In genomic region chr11:66007201-66007634, GRCh38 we compare ENCODE assay signal across 17 cellular contexts. TPM values are rescaled to one million over a fixed set of nuclear protein-coding genes. Genes with fewer than 3 reads are reported as not detected.
DNase-seq lines count a peak whose midpoint lies in the region; ATAC-seq, FAIRE-seq and TF ChIP-seq lines count a peak whose summit lies in the region.
"Had no signal": no experiment of that assay in that cellular context is flagged by ENCODE, and none has a peak within 500 bp of the region (broad histone marks: within the 10 kb centered on the region; RNA-seq: fewer than 3 reads in every experiment).

No MANE protein-coding gene starts in this region.

- intact Hi-C loops in adrenal gland (cut with DNase I), result no loop called here

- no peak overlapping the region for H2AFZ ChIP-seq in trophoblast cell (ENCODE audit: insufficient read depth, low read length, poor library complexity)

- H3K79me2 ChIP-seq in trophoblast cell (ENCODE audit: control insufficient read depth, insufficient read depth, low read length, poor library complexity), result peaks cover 7% of the 10 kb centered on the region

- H3K36me3 ChIP-seq in adrenal gland (replicated peaks in 1 of 2) (peaks cover 0 to 15% of the 10 kb centered on the region in 2 donors), trophoblast cell (ENCODE audit: control insufficient read depth in 1 of 2, insufficient read depth in 2 of 2, low read length in 2 of 2) (peaks cover 8 to 9% of the 10 kb centered on the region in 2 experiments), suprapubic skin (peaks cover 12% of the 10 kb centered on the region)

- H3K9ac ChIP-seq in trophoblast cell (ENCODE audit: low read length), result no peak overlapping the region

- H3K23ac ChIP-seq in trophoblast cell (ENCODE audit: low read length), result no peak overlapping the region

- no peak overlapping the region for H3K18ac ChIP-seq in trophoblast cell (ENCODE audit: low read length)

- no peak for FAIRE-seq in D721Med (lab: Jason Lieb, UNC)

- TF ChIP-seq EP300 in Ishikawa (IDR thresholded peaks at IDR 0.05; ENCODE audit: borderline replicate concordance) (no peak; the same call in 1 of the 2 replicates), suprapubic skin (IDR thresholded peaks at IDR 0.05) (no peak)

- peak overlapping the region; percentile 4 for H2AK5ac ChIP-seq in trophoblast cell (ENCODE audit: low read length)

- H4K12ac ChIP-seq in trophoblast cell (ENCODE audit: low read depth, low read length), result no peak overlapping the region

- H3K4ac ChIP-seq in trophoblast cell (ENCODE audit: low read depth, low read length), result no peak overlapping the region

- TF ChIP-seq POLR2A in adrenal gland (IDR thresholded peaks at IDR 0.05) (peak in 1 of 2 donors; percentile 30), suprapubic skin (IDR thresholded peaks at IDR 0.05) (no peak)

- H2BK12ac ChIP-seq in trophoblast cell (ENCODE audit: low read length), result no peak overlapping the region

- H3K4me3 ChIP-seq in adrenal gland (no peak overlapping the region), trophoblast cell (ENCODE audit: low read depth, low read length) (no peak overlapping the region), suprapubic skin (no peak overlapping the region)

- TF ChIP-seq CTCF in D721Med (IDR thresholded peaks at IDR 0.05; ENCODE audit: insufficient read depth, missing control alignments) (no peak), adrenal gland (IDR thresholded peaks at IDR 0.05) (no peak), suprapubic skin (IDR thresholded peaks at IDR 0.05) (no peak)

- H2BK120ac ChIP-seq in trophoblast cell (ENCODE audit: insufficient read depth, low read length, poor library complexity), result no peak overlapping the region

- ATAC-seq in GM19395 (IDR thresholded peaks at IDR 0.05; ENCODE audit: unreplicated experiment) (no peak), HG02938 (IDR thresholded peaks at IDR 0.05; ENCODE audit: unreplicated experiment) (no peak)
- ATAC-seq: right cardiac atrium had no signal

- H4K8ac ChIP-seq in trophoblast cell (ENCODE audit: low read depth, low read length), result no peak overlapping the region

- no peak overlapping the region for H4K91ac ChIP-seq in trophoblast cell (ENCODE audit: low read depth, low read length)

- no peak overlapping the region for H3K14ac ChIP-seq in trophoblast cell (ENCODE audit: low read length)

- WGBS in adrenal gland, 4 donors, result 31 to 47% (median 40%) methylated on average over 2 to 5 of the region's 5 CpGs
- WGBS in trophoblast cell (ENCODE audit: extremely low coverage, insufficient coverage, insufficient read length), result no CpG with 5 or more reads among the region's 5 CpGs
- 60% methylated on average over 3 of the region's 5 CpGs for WGBS in suprapubic skin

- H3K9me3 ChIP-seq in adrenal gland (replicated peaks in 1 of 3) (no peaks in the 10 kb centered on the region), trophoblast cell (ENCODE audit: insufficient read depth, low read depth, low read length) (no peaks in the 10 kb centered on the region), suprapubic skin (no peaks in the 10 kb centered on the region)

- H3K4me2 ChIP-seq in trophoblast cell (ENCODE audit: low read length), result no peak overlapping the region

- no peak overlapping the region for H2BK5ac ChIP-seq in trophoblast cell (ENCODE audit: low read depth, low read length, poor library complexity)

- H3K27me3 ChIP-seq in adrenal gland (peaks cover 10% of the 10 kb centered on the region), trophoblast cell (ENCODE audit: insufficient read depth, low read length) (no peaks in the 10 kb centered on the region), suprapubic skin (peaks cover 10% of the 10 kb centered on the region)

- H3K27ac ChIP-seq in adrenal gland, result peak overlapping the region in 4 of 5 donors; percentile 7 to 91 (median 61)
- H3K27ac ChIP-seq in trophoblast cell (ENCODE audit: low read depth, low read length), result no peak overlapping the region
- no peak overlapping the region for H3K27ac ChIP-seq in suprapubic skin

- peaks cover 5 to 29% of the 10 kb centered on the region in 2 donors for H3K4me1 ChIP-seq in adrenal gland (replicated peaks in 1 of 2)
- peaks cover 29 to 34% of the 10 kb centered on the region in 2 experiments for H3K4me1 ChIP-seq in trophoblast cell (ENCODE audit: control insufficient read depth in 1 of 2, insufficient read depth in 2 of 2, low read length in 2 of 2)
- H3K4me1 ChIP-seq in suprapubic skin, result peaks cover 35% of the 10 kb centered on the region

- H3K79me1 ChIP-seq in trophoblast cell (ENCODE audit: low read length), result peaks cover 16% of the 10 kb centered on the region

- no peak for TF ChIP-seq RAD21 in Ishikawa (IDR thresholded peaks at IDR 0.05; ENCODE audit: low read depth)

- DNase-seq in D721Med (ENCODE audit: insufficient read length, low spot score), result peak; percentile 60
- peak; percentile 68 to 93 (median 91) for DNase-seq in adrenal gland
- DNase-seq in trophoblast cell, result no peak
- DNase-seq in DMS114 treated with DMSO at 0.1 percent for 48 hours (lab: John Stamatoyannopoulos, UW; ENCODE audit: unreplicated experiment), result no peak
- no peak for DNase-seq in suprapubic skin (ENCODE audit: low spot score in 2 of 2)
- DNase-seq: activated CD4-positive, alpha-beta T cell treated with anti-CD3 and anti-CD28 coated beads for 1 hour; foreskin fibroblast; KG1; midbrain; NCI-H1105 treated with DMSO at 0.1 percent for 48 hours; right cardiac atrium; SHP77; stimulated activated CD4-positive, alpha-beta T cell treated with anti-CD3 and anti-CD28 coated beads, Interleukin-1b, Interleukin-23, amount 100 ng/mL, for 48 hours had no signal

TF ChIP-seq in Ishikawa, 13 proteins besides CTCF, POLR2A, EP300 and RAD21:
- no peak for TF ChIP-seq TAF1 (IDR thresholded peaks at IDR 0.05; ENCODE audit: low read depth)
- TF ChIP-seq YY1 (IDR thresholded peaks at IDR 0.05; ENCODE audit: low read depth), result 0 out of 2 replicates have a peak, but pooled peaks have one; percentile 24
- TF ChIP-seq ZBTB7A (IDR thresholded peaks at IDR 0.05; ENCODE audit: low read depth), result peak; percentile 49; the same call in 1 of the 2 replicates

RNA-seq across cellular contexts. Expression of gene CST6, which starts 4.6 kb away (rescaled TPM):
- under 1 TPM in 1 of 8 donors, not detected in 7; 0.55 TPM for total RNA-seq in adrenal gland
- polyA plus RNA-seq in adrenal gland, result under 1 TPM in 1 of 3 donors, not detected in 2; 0.24 TPM
- 15.1 and 18.1 TPM in 2 replicates for polyA plus RNA-seq in trophoblast cell (2013)
- total RNA-seq in suprapubic skin, result 1,000 to 10,000 TPM in 2 of 4 donors, 100 to 1,000 TPM in 1, 10 to 100 TPM in 1; 48.8 to 2,556 (median 968) TPM

RNA-seq across cellular contexts. Expression of gene BANF1, which starts 4.9 kb away (rescaled TPM):
- total RNA-seq in adrenal gland (100 to 1,000 TPM in 4 of 8 donors, 10 to 100 TPM in 4; 63.1 to 212 (median 138) TPM), suprapubic skin (10 to 100 TPM; 32.1 to 54.2 (median 42.6) TPM)
- 100 to 1,000 TPM; 268 to 364 (median 270) TPM for polyA plus RNA-seq in adrenal gland
- 248 and 252 TPM in 2 replicates for polyA plus RNA-seq in trophoblast cell (2013)

RNA-seq across cellular contexts. Expression of gene EIF1AD, which starts 5.3 kb away (rescaled TPM):
- total RNA-seq in adrenal gland (10 to 100 TPM; 16.1 to 49.0 (median 29.6) TPM), suprapubic skin (10 to 100 TPM; 51.8 to 61.6 (median 55.9) TPM)
- 10 to 100 TPM; 15.5 to 35.6 (median 20.4) TPM for polyA plus RNA-seq in adrenal gland
- polyA plus RNA-seq in trophoblast cell (2013), result 38.7 and 41.3 TPM in 2 replicates

RNA-seq across cellular contexts. Expression of gene CATSPER1, which starts 19.1 kb away (rescaled TPM):
- total RNA-seq in adrenal gland (under 1 TPM in 3 of 8 donors, not detected in 5; 0.20 to 0.47 (median 0.41) TPM), suprapubic skin (not detected)
- polyA plus RNA-seq in adrenal gland, result 1 to 10 TPM in 1 of 3 donors, under 1 TPM in 2; 0.37 to 2.3 (median 0.61) TPM
- 0.04 TPM in 1 of 2 replicates, not detected in the other for polyA plus RNA-seq in trophoblast cell (2013)
- total RNA-seq: right cardiac atrium had no signal
- polyA plus RNA-seq: right cardiac atrium had no signal

RNA-seq across cellular contexts. Expression of gene GAL3ST3, which starts 41.7 kb away (rescaled TPM):
- total RNA-seq in adrenal gland, result under 1 TPM in 3 of 8 donors, not detected in 5; 0.17 to 0.41 (median 0.27) TPM
- polyA plus RNA-seq in adrenal gland, result not detected
- 0.12 TPM in 2 replicates for polyA plus RNA-seq in trophoblast cell (2013)
- not detected for total RNA-seq in suprapubic skin
- total RNA-seq: aorta had no signal
- polyA plus RNA-seq: aorta had no signal

Comparison
In these comparisons a context has a peak if more than half of its experiments do, and no peak if none do; other contexts are left out.
1. DNase-seq: peak in D721Med (single experiment) and adrenal gland (7 of 7); none in trophoblast cell (0 of 2), DMS114 treated with DMSO at 0.1 percent for 48 hours (single experiment) and suprapubic skin (0 of 2).
2. H3K27ac ChIP-seq: peak in adrenal gland (4 of 5); none in trophoblast cell (single experiment) and suprapubic skin (single experiment).
3. RNA of gene CST6, which starts 4.6 kb away (total RNA-seq): 48.8 to 2,556 TPM in suprapubic skin; 0.55 TPM in adrenal gland; every median in the first group is over 10 times any median in the second.